1 cellular context compared by ENCODE assay signal in the genomic region with DNA sequence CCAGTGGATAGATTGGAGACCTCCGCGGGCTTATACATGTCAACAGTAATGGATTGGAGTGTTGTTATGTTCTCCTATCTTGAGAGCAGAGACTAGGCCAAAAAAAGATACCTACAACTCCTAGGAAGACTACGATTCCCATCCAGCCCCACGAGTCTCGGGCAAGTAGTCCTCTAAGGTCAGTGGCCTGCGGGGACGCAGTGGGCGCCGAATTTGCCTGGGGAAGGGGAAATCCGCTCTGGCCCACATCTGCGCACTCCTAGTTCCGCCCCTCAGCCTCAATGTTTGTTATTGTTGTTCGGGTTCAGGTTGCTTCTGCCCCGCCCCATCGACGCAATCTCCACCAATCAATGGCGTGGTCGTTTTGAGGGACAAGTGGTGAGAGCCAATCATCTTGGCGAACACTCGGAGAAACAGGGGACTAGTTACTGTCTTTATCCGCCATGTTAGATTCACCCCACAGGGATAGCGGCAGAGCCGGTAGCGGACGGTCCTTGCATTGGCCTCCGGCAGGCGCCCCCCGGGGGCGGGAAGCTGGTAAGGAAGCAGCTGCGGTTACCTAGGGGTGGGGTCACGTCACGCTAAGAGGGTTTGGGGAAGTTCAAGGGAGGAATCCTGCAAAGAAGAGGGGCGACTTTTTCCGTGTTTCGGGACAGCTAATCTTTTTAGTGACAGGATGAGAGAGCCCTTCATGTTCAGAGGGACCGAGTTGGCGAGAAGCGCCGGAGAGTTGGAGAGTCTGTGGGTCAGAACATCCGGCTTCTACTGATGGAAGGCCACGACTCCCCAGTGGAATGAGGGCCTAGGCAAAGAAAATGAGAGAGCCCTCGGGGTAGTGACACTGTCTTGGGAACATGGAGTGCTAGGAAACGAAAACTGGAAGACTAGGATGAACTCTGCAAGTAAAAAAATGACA.
TF ChIP-seq lines count a peak whose summit lies in the region.

A gene with protein sequence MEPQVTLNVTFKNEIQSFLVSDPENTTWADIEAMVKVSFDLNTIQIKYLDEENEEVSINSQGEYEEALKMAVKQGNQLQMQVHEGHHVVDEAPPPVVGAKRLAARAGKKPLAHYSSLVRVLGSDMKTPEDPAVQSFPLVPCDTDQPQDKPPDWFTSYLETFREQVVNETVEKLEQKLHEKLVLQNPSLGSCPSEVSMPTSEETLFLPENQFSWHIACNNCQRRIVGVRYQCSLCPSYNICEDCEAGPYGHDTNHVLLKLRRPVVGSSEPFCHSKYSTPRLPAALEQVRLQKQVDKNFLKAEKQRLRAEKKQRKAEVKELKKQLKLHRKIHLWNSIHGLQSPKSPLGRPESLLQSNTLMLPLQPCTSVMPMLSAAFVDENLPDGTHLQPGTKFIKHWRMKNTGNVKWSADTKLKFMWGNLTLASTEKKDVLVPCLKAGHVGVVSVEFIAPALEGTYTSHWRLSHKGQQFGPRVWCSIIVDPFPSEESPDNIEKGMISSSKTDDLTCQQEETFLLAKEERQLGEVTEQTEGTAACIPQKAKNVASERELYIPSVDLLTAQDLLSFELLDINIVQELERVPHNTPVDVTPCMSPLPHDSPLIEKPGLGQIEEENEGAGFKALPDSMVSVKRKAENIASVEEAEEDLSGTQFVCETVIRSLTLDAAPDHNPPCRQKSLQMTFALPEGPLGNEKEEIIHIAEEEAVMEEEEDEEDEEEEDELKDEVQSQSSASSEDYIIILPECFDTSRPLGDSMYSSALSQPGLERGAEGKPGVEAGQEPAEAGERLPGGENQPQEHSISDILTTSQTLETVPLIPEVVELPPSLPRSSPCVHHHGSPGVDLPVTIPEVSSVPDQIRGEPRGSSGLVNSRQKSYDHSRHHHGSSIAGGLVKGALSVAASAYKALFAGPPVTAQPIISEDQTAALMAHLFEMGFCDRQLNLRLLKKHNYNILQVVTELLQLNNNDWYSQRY (plus strand): TSS at position 449 of the 916 bp plus-strand sequence. CDS start 4,586 bp downstream, outside the sequence.

TF ChIP-seq in HepG2, 621 proteins besides CTCF, POLR2A, EP300 and RAD21 (continued from another document and continues in another):
- TF ChIP-seq THYN1 (CRISPR knock-in tag; IDR thresholded peaks at IDR 0.05; ENCODE audit: borderline replicate concordance, low read depth): no peak
- peak; percentile 20 for TF ChIP-seq ZNF747 (CRISPR knock-in tag; IDR thresholded peaks at IDR 0.05; ENCODE audit: borderline replicate concordance)
- TF ChIP-seq, protein P1, sequence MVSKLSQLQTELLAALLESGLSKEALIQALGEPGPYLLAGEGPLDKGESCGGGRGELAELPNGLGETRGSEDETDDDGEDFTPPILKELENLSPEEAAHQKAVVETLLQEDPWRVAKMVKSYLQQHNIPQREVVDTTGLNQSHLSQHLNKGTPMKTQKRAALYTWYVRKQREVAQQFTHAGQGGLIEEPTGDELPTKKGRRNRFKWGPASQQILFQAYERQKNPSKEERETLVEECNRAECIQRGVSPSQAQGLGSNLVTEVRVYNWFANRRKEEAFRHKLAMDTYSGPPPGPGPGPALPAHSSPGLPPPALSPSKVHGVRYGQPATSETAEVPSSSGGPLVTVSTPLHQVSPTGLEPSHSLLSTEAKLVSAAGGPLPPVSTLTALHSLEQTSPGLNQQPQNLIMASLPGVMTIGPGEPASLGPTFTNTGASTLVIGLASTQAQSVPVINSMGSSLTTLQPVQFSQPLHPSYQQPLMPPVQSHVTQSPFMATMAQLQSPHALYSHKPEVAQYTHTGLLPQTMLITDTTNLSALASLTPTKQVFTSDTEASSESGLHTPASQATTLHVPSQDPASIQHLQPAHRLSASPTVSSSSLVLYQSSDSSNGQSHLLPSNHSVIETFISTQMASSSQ (IDR thresholded peaks at IDR 0.05; ENCODE audit: low read depth): no peak
- TF ChIP-seq, protein P1 (CRISPR knock-in tag; IDR thresholded peaks at IDR 0.05; ENCODE audit: borderline replicate concordance): no peak; the same call in 1 of the 2 replicates
- no peak for TF ChIP-seq CBX1 (IDR thresholded peaks at IDR 0.05; ENCODE audit: low read depth)
- TF ChIP-seq MTA1 (CRISPR knock-in tag; IDR thresholded peaks at IDR 0.05; ENCODE audit: borderline replicate concordance): no peak
- peak; percentile 94 for TF ChIP-seq SAP130 (CRISPR knock-in tag; IDR thresholded peaks at IDR 0.05; ENCODE audit: low read depth)
- no peak; the same call in 1 of the 2 replicates for TF ChIP-seq ATF1 (CRISPR knock-in tag; IDR thresholded peaks at IDR 0.05)
- peak; percentile 80; the same call in 1 of the 2 replicates for TF ChIP-seq POGK (CRISPR knock-in tag; conservative IDR thresholded peaks at IDR 0.05)
- no peak for TF ChIP-seq ZBTB34 (CRISPR knock-in tag; IDR thresholded peaks at IDR 0.05)
- TF ChIP-seq NR2F1 (CRISPR knock-in tag; IDR thresholded peaks at IDR 0.05): no peak
- no peak; the same call in 1 of the 2 replicates for TF ChIP-seq CC2D1A (CRISPR knock-in tag; IDR thresholded peaks at IDR 0.05)
- no peak for TF ChIP-seq ZNF296 (CRISPR knock-in tag; conservative IDR thresholded peaks at IDR 0.05)
- TF ChIP-seq ZNF513 (CRISPR knock-in tag; conservative IDR thresholded peaks at IDR 0.05): no peak
- no peak for TF ChIP-seq TCF7 (IDR thresholded peaks at IDR 0.05; ENCODE audit: low read depth)
- TF ChIP-seq ZNF557 (CRISPR knock-in tag; IDR thresholded peaks at IDR 0.05): no peak
- 0 out of 2 replicates have a peak, but pooled peaks have one; percentile 7 for TF ChIP-seq MIER2 (CRISPR knock-in tag; IDR thresholded peaks at IDR 0.05)
- peak; percentile 28; the same call in 1 of the 2 replicates for TF ChIP-seq ZNF263 (CRISPR knock-in tag; IDR thresholded peaks at IDR 0.05)
- TF ChIP-seq BCL3 (CRISPR knock-in tag; IDR thresholded peaks at IDR 0.05): no peak; the same call in 1 of the 2 replicates
- TF ChIP-seq FOXO1 (CRISPR knock-in tag; IDR thresholded peaks at IDR 0.05): peak; percentile 65; the same call in 1 of the 2 replicates
- no peak for TF ChIP-seq TOPORS (CRISPR knock-in tag; IDR thresholded peaks at IDR 0.05)
- TF ChIP-seq TSC22D2 (CRISPR knock-in tag; IDR thresholded peaks at IDR 0.05; ENCODE audit: borderline replicate concordance): 0 out of 2 replicates have a peak, but pooled peaks have one; percentile 69
- no peak for TF ChIP-seq LCORL (IDR thresholded peaks at IDR 0.05)
- TF ChIP-seq LCORL (CRISPR knock-in tag; IDR thresholded peaks at IDR 0.05): peak; percentile 74
- TF ChIP-seq ELK4 (CRISPR knock-in tag; IDR thresholded peaks at IDR 0.05; ENCODE audit: borderline replicate concordance): no peak
- TF ChIP-seq, protein P2, sequence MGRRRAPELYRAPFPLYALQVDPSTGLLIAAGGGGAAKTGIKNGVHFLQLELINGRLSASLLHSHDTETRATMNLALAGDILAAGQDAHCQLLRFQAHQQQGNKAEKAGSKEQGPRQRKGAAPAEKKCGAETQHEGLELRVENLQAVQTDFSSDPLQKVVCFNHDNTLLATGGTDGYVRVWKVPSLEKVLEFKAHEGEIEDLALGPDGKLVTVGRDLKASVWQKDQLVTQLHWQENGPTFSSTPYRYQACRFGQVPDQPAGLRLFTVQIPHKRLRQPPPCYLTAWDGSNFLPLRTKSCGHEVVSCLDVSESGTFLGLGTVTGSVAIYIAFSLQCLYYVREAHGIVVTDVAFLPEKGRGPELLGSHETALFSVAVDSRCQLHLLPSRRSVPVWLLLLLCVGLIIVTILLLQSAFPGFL (CRISPR knock-in tag; IDR thresholded peaks at IDR 0.05): no peak
- TF ChIP-seq KDM6A (CRISPR knock-in tag; IDR thresholded peaks at IDR 0.05; ENCODE audit: low read depth): no peak; the same call in 1 of the 2 replicates
- no peak for TF ChIP-seq PHB2 (IDR thresholded peaks at IDR 0.05; ENCODE audit: partially characterized antibody)
- TF ChIP-seq JUND (CRISPR knock-in tag; IDR thresholded peaks at IDR 0.05): no peak
- TF ChIP-seq PAWR (CRISPR knock-in tag; IDR thresholded peaks at IDR 0.05; ENCODE audit: borderline replicate concordance): no peak
- TF ChIP-seq NFIB (CRISPR knock-in tag; IDR thresholded peaks at IDR 0.05; ENCODE audit: borderline replicate concordance): peak; percentile 75; the same call in 1 of the 2 replicates
- peak; percentile 64; the same call in 1 of the 2 replicates for TF ChIP-seq KLF13 (CRISPR knock-in tag; IDR thresholded peaks at IDR 0.05)
- TF ChIP-seq, protein P3, sequence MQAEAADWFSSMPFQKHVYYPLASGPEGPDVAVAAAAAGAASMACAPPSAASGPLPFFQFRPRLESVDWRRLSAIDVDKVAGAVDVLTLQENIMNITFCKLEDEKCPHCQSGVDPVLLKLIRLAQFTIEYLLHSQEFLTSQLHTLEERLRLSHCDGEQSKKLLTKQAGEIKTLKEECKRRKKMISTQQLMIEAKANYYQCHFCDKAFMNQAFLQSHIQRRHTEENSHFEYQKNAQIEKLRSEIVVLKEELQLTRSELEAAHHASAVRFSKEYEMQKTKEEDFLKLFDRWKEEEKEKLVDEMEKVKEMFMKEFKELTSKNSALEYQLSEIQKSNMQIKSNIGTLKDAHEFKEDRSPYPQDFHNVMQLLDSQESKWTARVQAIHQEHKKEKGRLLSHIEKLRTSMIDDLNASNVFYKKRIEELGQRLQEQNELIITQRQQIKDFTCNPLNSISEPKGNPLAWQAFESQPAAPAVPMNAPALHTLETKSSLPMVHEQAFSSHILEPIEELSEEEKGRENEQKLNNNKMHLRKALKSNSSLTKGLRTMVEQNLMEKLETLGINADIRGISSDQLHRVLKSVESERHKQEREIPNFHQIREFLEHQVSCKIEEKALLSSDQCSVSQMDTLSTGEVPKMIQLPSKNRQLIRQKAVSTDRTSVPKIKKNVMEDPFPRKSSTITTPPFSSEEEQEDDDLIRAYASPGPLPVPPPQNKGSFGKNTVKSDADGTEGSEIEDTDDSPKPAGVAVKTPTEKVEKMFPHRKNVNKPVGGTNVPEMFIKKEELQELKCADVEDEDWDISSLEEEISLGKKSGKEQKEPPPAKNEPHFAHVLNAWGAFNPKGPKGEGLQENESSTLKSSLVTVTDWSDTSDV (CRISPR knock-in tag; IDR thresholded peaks at IDR 0.05): no peak
- peak; percentile 81 for TF ChIP-seq ZFY (CRISPR knock-in tag; IDR thresholded peaks at IDR 0.05)
- TF ChIP-seq ZZZ3 (CRISPR knock-in tag; IDR thresholded peaks at IDR 0.05; ENCODE audit: borderline replicate concordance): peak; percentile 1; the same call in 1 of the 2 replicates
- TF ChIP-seq CREB1 (IDR thresholded peaks at IDR 0.05): peak; percentile 79
- TF ChIP-seq CREB1 (CRISPR knock-in tag; IDR thresholded peaks at IDR 0.05): no peak; the same call in 1 of the 2 replicates
